28 cellular contexts compared by ENCODE assay signal in the genomic region with DNA sequence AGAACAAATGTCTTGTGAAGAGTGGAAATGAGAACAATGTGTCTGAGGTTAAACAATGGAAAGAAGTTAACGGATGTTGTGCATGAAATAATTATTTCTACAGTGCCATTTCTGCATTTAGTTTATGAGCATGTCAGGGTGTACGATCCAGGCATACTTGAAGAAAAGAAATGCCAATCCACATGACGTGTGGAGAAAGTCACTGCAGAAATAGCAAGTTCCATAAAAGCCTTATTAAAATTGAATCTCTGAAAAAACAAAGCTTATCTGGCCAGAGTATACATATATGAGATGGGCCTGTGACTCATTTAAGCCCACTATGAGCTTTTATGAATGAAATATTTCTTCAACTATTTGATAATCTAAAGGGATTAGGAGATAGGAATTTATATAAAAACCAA.
A peak's percentile ranks its signal among the peaks of the same experiment; 100 is the strongest.
DNase-seq lines count a peak whose midpoint lies in the region; ATAC-seq and TF ChIP-seq lines count a peak whose summit lies in the region.
"Had no signal": no experiment of that assay in that cellular context is flagged by ENCODE, and none has a peak within 500 bp of the region (broad histone marks: within the 10 kb centered on the region; RNA-seq: fewer than 3 reads in every experiment).

No MANE protein-coding gene starts in this region.

- no peaks in the 10 kb centered on the region for H3K27me3 Mint-ChIP-seq in HFFc6 (ENCODE audit: insufficient read depth)
- no peaks in the 10 kb centered on the region for H3K27me3 Mint-ChIP-seq in activated T-cell treated with anti-CD3 and anti-CD28 coated beads, Interleukin-2, amount 50 U/mL, for 72 hours (ENCODE audit: low read depth)
- H3K27me3 Mint-ChIP-seq: activated B cell treated with CpG ODN at 0.5 μM for 24 hours; activated naive CD4-positive, alpha-beta T cell treated with anti-CD3 and anti-CD28 coated beads, Interleukin-2, amount 10 ng/mL, durations not matched to agents 7 days and 5 days; naive B cell; stimulated activated naive CD8-positive, alpha-beta T cell treated with anti-CD3 and anti-CD28 coated beads, Interleukin-15, amount 100 ng/mL, for 72 hours had no signal

- no peaks in the 10 kb centered on the region for H3K36me3 Mint-ChIP-seq in HFFc6 (ENCODE audit: low read depth)
- H3K36me3 Mint-ChIP-seq in activated T-cell treated with anti-CD3 and anti-CD28 coated beads, Interleukin-2, amount 50 U/mL, for 72 hours (ENCODE audit: insufficient read depth in 2 of 2) = no peaks in the 10 kb centered on the region
- H3K36me3 Mint-ChIP-seq: activated naive CD4-positive, alpha-beta T cell treated with anti-CD3 and anti-CD28 coated beads, Interleukin-2, amount 10 ng/mL, durations not matched to agents 7 days and 5 days; naive B cell had no signal

- no peaks in the 10 kb centered on the region for H3K9me3 Mint-ChIP-seq in HFFc6
- peaks cover 0 to 1% of the 10 kb centered on the region in 2 donors for H3K9me3 Mint-ChIP-seq in activated T-cell treated with anti-CD3 and anti-CD28 coated beads, Interleukin-2, amount 50 U/mL, for 72 hours
- H3K9me3 Mint-ChIP-seq: activated B cell treated with CpG ODN at 0.5 μM for 24 hours; activated naive CD4-positive, alpha-beta T cell treated with anti-CD3 and anti-CD28 coated beads, Interleukin-2, amount 10 ng/mL, durations not matched to agents 7 days and 5 days; stimulated activated naive CD8-positive, alpha-beta T cell treated with anti-CD3 and anti-CD28 coated beads, Interleukin-15, amount 100 ng/mL, for 72 hours had no signal

- DNase-seq in AG09309 (ENCODE audit: low read depth) = peak; percentile 98
- DNase-seq in HFFc6 = peak; percentile 62
- peak; percentile 51 for DNase-seq in astrocyte of the hippocampus (ENCODE audit: low read depth, low spot score)
- DNase-seq in foreskin fibroblast = peak; percentile 60 to 73
- no peak for DNase-seq in GF-D8 (lab: John Stamatoyannopoulos, UW)
- no peak for DNase-seq in NCI-H146 treated with DMSO at 0.1 percent for 48 hours (lab: John Stamatoyannopoulos, UW; ENCODE audit: unreplicated experiment)
- DNase-seq in activated T-cell treated with anti-CD3 and anti-CD28 coated beads, Interleukin-2, amount 50 U/mL, for 72 hours = no peak
- DNase-seq: activated B cell treated with CpG ODN at 0.5 μM for 24 hours; activated naive CD4-positive, alpha-beta T cell treated with anti-CD3 and anti-CD28 coated beads, Interleukin-2, amount 10 ng/mL, durations not matched to agents 7 days and 5 days; C1 segment of cervical spinal cord; Caco-2; Kasumi-1; left ventricle myocardium inferior; naive B cell; NCI-H1092; NCI-H187 treated with DMSO at 0.1 percent for 48 hours; NCI-H526; NK-92 treated with Interleukin-12 subunit alpha and Interleukin-12 subunit beta, amount 100 ng/mL, for 24 hours; nucleus accumbens; SHP77 treated with DMSO at 0.1 percent for 48 hours; stimulated activated naive CD8-positive, alpha-beta T cell treated with anti-CD3 and anti-CD28 coated beads, Interleukin-15, amount 100 ng/mL, for 72 hours; transverse colon had no signal

- ATAC-seq in activated T-cell treated with anti-CD3 and anti-CD28 coated beads, Interleukin-2, amount 50 U/mL, for 72 hours (replicated peaks in 1 of 2) = no peak
- no peak for ATAC-seq in HG03139 (IDR thresholded peaks at IDR 0.05; ENCODE audit: unreplicated experiment)
- ATAC-seq: esophagus mucosa; HepG2; stimulated activated naive CD8-positive, alpha-beta T cell treated with anti-CD3 and anti-CD28 coated beads, Interleukin-15, amount 100 ng/mL, for 72 hours had no signal

- H3K4me3 ChIP-seq in AG09309 (ENCODE audit: control insufficient read depth, low read depth, low read length) = no peak overlapping the region
- no peak overlapping the region for H3K4me3 ChIP-seq in foreskin fibroblast (ENCODE audit: low read depth in 1 of 2, low read length in 2 of 2)
- H3K4me3 ChIP-seq: cardiac muscle cell, coronary artery, left ventricle myocardium inferior, skin epidermis, transverse colon had no signal

- TF ChIP-seq CTCF in AG09309 (IDR thresholded peaks at IDR 0.05; ENCODE audit: control insufficient read depth, insufficient read depth, low read depth, low read length, missing control alignments) (no peak), HFFc6 (IDR thresholded peaks at IDR 0.05) (no peak), foreskin fibroblast (IDR thresholded peaks at IDR 0.05; ENCODE audit: low read depth, low read length) (no peak)

- peak overlapping the region; percentile 18 for H3K27ac Mint-ChIP-seq in HFFc6
- no peak overlapping the region for H3K27ac Mint-ChIP-seq in activated T-cell treated with anti-CD3 and anti-CD28 coated beads, Interleukin-2, amount 50 U/mL, for 72 hours
- H3K27ac Mint-ChIP-seq: activated B cell treated with CpG ODN at 0.5 μM for 24 hours; activated naive CD4-positive, alpha-beta T cell treated with anti-CD3 and anti-CD28 coated beads, Interleukin-2, amount 10 ng/mL, durations not matched to agents 7 days and 5 days; naive B cell; stimulated activated naive CD8-positive, alpha-beta T cell treated with anti-CD3 and anti-CD28 coated beads, Interleukin-15, amount 100 ng/mL, for 72 hours had no signal

- peaks cover 81% of the 10 kb centered on the region for H3K4me1 Mint-ChIP-seq in HFFc6 (ENCODE audit: low read depth)
- H3K4me1 Mint-ChIP-seq in activated T-cell treated with anti-CD3 and anti-CD28 coated beads, Interleukin-2, amount 50 U/mL, for 72 hours (ENCODE audit: low read depth) = no peaks in the 10 kb centered on the region
- H3K4me1 Mint-ChIP-seq: activated B cell treated with CpG ODN at 0.5 μM for 24 hours; activated naive CD4-positive, alpha-beta T cell treated with anti-CD3 and anti-CD28 coated beads, Interleukin-2, amount 10 ng/mL, durations not matched to agents 7 days and 5 days; naive B cell; stimulated activated naive CD8-positive, alpha-beta T cell treated with anti-CD3 and anti-CD28 coated beads, Interleukin-15, amount 100 ng/mL, for 72 hours had no signal

- H3K4me3 Mint-ChIP-seq in HFFc6 = peak overlapping the region; percentile 45; the same call in 1 of the 2 replicates
- H3K4me3 Mint-ChIP-seq in activated T-cell treated with anti-CD3 and anti-CD28 coated beads, Interleukin-2, amount 50 U/mL, for 72 hours = no peak overlapping the region
- H3K4me3 Mint-ChIP-seq: activated B cell treated with CpG ODN at 0.5 μM for 24 hours; activated naive CD4-positive, alpha-beta T cell treated with anti-CD3 and anti-CD28 coated beads, Interleukin-2, amount 10 ng/mL, durations not matched to agents 7 days and 5 days; naive B cell; stimulated activated naive CD8-positive, alpha-beta T cell treated with anti-CD3 and anti-CD28 coated beads, Interleukin-15, amount 100 ng/mL, for 72 hours had no signal

Comparison
In these comparisons a context has a peak if more than half of its experiments do, and no peak if none do; other contexts are left out.
1. DNase-seq: peak in AG09309 (single experiment), HFFc6 (single experiment), astrocyte of the hippocampus (single experiment) and foreskin fibroblast (2 of 2); none in GF-D8 (single experiment), NCI-H146 treated with DMSO at 0.1 percent for 48 hours (single experiment) and activated T-cell treated with anti-CD3 and anti-CD28 coated beads, Interleukin-2, amount 50 U/mL, for 72 hours (0 of 2).